1 cellular context compared by ENCODE assay signal in genomic region chr10:35126530-35127288, GRCh38.
TF ChIP-seq lines count a peak whose summit lies in the region.

Gene CREM, plus strand, starts transcription at chr10:35126846. Its CDS starts 10,990 bp downstream, at chr10:35137836.

TF ChIP-seq in HepG2, 621 proteins besides CTCF, POLR2A, EP300 and RAD21 (continued from another document and continues in another):
- TF ChIP-seq AFF4 (CRISPR knock-in tag; IDR thresholded peaks at IDR 0.05) = peak; percentile 67; the same call in 1 of the 2 replicates
- TF ChIP-seq ZNF207 (IDR thresholded peaks at IDR 0.05; ENCODE audit: borderline replicate concordance) = no peak
- TF ChIP-seq ZSCAN12 (CRISPR knock-in tag; IDR thresholded peaks at IDR 0.05) = no peak
- TF ChIP-seq ATF7 (IDR thresholded peaks at IDR 0.05) = no peak
- TF ChIP-seq ATF7 (CRISPR knock-in tag; IDR thresholded peaks at IDR 0.05) = peak; percentile 21; the same call in 1 of the 2 replicates
- no peak for TF ChIP-seq KLF9 (CRISPR knock-in tag; IDR thresholded peaks at IDR 0.05; ENCODE audit: low read depth)
- TF ChIP-seq BATF2 (CRISPR knock-in tag; IDR thresholded peaks at IDR 0.05) = no peak; the same call in 1 of the 2 replicates
- peak; percentile 5 for TF ChIP-seq TEAD3 (CRISPR knock-in tag; optimal IDR thresholded peaks at IDR 0.05; ENCODE audit: borderline replicate concordance)
- TF ChIP-seq NAIF1 (CRISPR knock-in tag; IDR thresholded peaks at IDR 0.05; ENCODE audit: borderline replicate concordance) = peak; percentile 97
- TF ChIP-seq HNRNPK (IDR thresholded peaks at IDR 0.05; ENCODE audit: low read depth, low read length, poor library complexity, severe bottlenecking) = peak; percentile 84
- peak; percentile 97 for TF ChIP-seq POGZ (CRISPR knock-in tag; IDR thresholded peaks at IDR 0.05)
- TF ChIP-seq MIER3 (CRISPR knock-in tag; IDR thresholded peaks at IDR 0.05; ENCODE audit: borderline replicate concordance) = peak; percentile 10; the same call in 1 of the 2 replicates
- TF ChIP-seq NCOA2 (CRISPR knock-in tag; IDR thresholded peaks at IDR 0.05) = peak; percentile 37; the same call in 1 of the 2 replicates
- peak; percentile 78 for TF ChIP-seq KDM2A (CRISPR knock-in tag; IDR thresholded peaks at IDR 0.05; ENCODE audit: borderline replicate concordance, low read depth)
- no peak for TF ChIP-seq TBX2 (CRISPR knock-in tag; IDR thresholded peaks at IDR 0.05; ENCODE audit: borderline replicate concordance)
- 0 out of 2 replicates have a peak, but pooled peaks have one; percentile 37 for TF ChIP-seq THAP9 (CRISPR knock-in tag; IDR thresholded peaks at IDR 0.05; ENCODE audit: borderline replicate concordance)
- no peak for TF ChIP-seq ZNF572 (CRISPR knock-in tag; IDR thresholded peaks at IDR 0.05)
- TF ChIP-seq ZSCAN22 (CRISPR knock-in tag; IDR thresholded peaks at IDR 0.05) = 0 out of 2 replicates have a peak, but pooled peaks have one; percentile 48
- TF ChIP-seq TAF15 (IDR thresholded peaks at IDR 0.05; ENCODE audit: low read depth, low read length, poor library complexity, severe bottlenecking) = no peak
- peak; percentile 60; the same call in 1 of the 2 replicates for TF ChIP-seq ZNF784 (CRISPR knock-in tag; IDR thresholded peaks at IDR 0.05; ENCODE audit: borderline replicate concordance)
- TF ChIP-seq KDM6A (CRISPR knock-in tag; IDR thresholded peaks at IDR 0.05; ENCODE audit: low read depth) = no peak
- TF ChIP-seq GLMP (CRISPR knock-in tag; IDR thresholded peaks at IDR 0.05; ENCODE audit: borderline replicate concordance) = no peak
- TF ChIP-seq ZSCAN29 (CRISPR knock-in tag; conservative IDR thresholded peaks at IDR 0.05) = 0 out of 2 replicates have a peak, but pooled peaks have one; percentile 47
- no peak for TF ChIP-seq GPN1 (CRISPR knock-in tag; IDR thresholded peaks at IDR 0.05; ENCODE audit: borderline replicate concordance)
- TF ChIP-seq U2AF2 (IDR thresholded peaks at IDR 0.05; ENCODE audit: low read depth, low read length) = no peak
- peak; percentile 54 for TF ChIP-seq BCL3 (CRISPR knock-in tag; IDR thresholded peaks at IDR 0.05)
- no peak for TF ChIP-seq TP53 (CRISPR knock-in tag; conservative IDR thresholded peaks at IDR 0.05)
- 0 out of 2 replicates have a peak, but pooled peaks have one; percentile 23 for TF ChIP-seq FLYWCH1 (CRISPR knock-in tag; IDR thresholded peaks at IDR 0.05)
- TF ChIP-seq ZNF737 (CRISPR knock-in tag; IDR thresholded peaks at IDR 0.05; ENCODE audit: borderline replicate concordance) = no peak
- no peak for TF ChIP-seq ZKSCAN5 (CRISPR knock-in tag; IDR thresholded peaks at IDR 0.05)
- TF ChIP-seq ZFP82 (CRISPR knock-in tag; IDR thresholded peaks at IDR 0.05; ENCODE audit: borderline replicate concordance) = no peak
- TF ChIP-seq ATF4 (CRISPR knock-in tag; IDR thresholded peaks at IDR 0.05) = peak in 1 of 2 experiments; percentile 37; a peak in 1 of 4 replicates
- no peak for TF ChIP-seq ZNF180 (CRISPR knock-in tag; IDR thresholded peaks at IDR 0.05; ENCODE audit: borderline replicate concordance, low read depth)
- TF ChIP-seq SPEN (CRISPR knock-in tag; IDR thresholded peaks at IDR 0.05; ENCODE audit: low read depth) = peak; percentile 68; the same call in 1 of the 2 replicates
- TF ChIP-seq ZNF460 (CRISPR knock-in tag; IDR thresholded peaks at IDR 0.05; ENCODE audit: borderline replicate concordance) = peak; percentile 59; the same call in 1 of the 2 replicates
- TF ChIP-seq GTF2F1 (IDR thresholded peaks at IDR 0.05; ENCODE audit: low read length) = no peak
- TF ChIP-seq LBX2 (CRISPR knock-in tag; IDR thresholded peaks at IDR 0.05; ENCODE audit: borderline replicate concordance) = no peak
- TF ChIP-seq NR2C2 (CRISPR knock-in tag; IDR thresholded peaks at IDR 0.05; ENCODE audit: borderline replicate concordance) = peak; percentile 90
- no peak for TF ChIP-seq ZNF557 (CRISPR knock-in tag; IDR thresholded peaks at IDR 0.05)
- peak; percentile 44; the same call in 1 of the 2 replicates for TF ChIP-seq PITX1 (CRISPR knock-in tag; IDR thresholded peaks at IDR 0.05)
- 0 out of 2 replicates have a peak, but pooled peaks have one; percentile 62 for TF ChIP-seq ZNF383 (CRISPR knock-in tag; IDR thresholded peaks at IDR 0.05; ENCODE audit: borderline replicate concordance)
- no peak for TF ChIP-seq E2F2 (CRISPR knock-in tag; IDR thresholded peaks at IDR 0.05; ENCODE audit: borderline replicate concordance)
- no peak for TF ChIP-seq ZBTB1 (CRISPR knock-in tag; IDR thresholded peaks at IDR 0.05; ENCODE audit: borderline replicate concordance)
- TF ChIP-seq MYC (CRISPR knock-in tag; IDR thresholded peaks at IDR 0.05; ENCODE audit: borderline replicate concordance) = no peak; the same call in 1 of the 2 replicates
- TF ChIP-seq DPF2 (CRISPR knock-in tag; IDR thresholded peaks at IDR 0.05; ENCODE audit: borderline replicate concordance, low read depth) = no peak
- TF ChIP-seq MTF2 (CRISPR knock-in tag; IDR thresholded peaks at IDR 0.05; ENCODE audit: borderline replicate concordance) = no peak
- peak; percentile 58; the same call in 1 of the 2 replicates for TF ChIP-seq IRX3 (CRISPR knock-in tag; IDR thresholded peaks at IDR 0.05; ENCODE audit: borderline replicate concordance, low read depth)
- no peak for TF ChIP-seq SIN3B (IDR thresholded peaks at IDR 0.05; ENCODE audit: low read length)
